ENCODE assay signal across 25 cellular contexts in the genomic region with DNA sequence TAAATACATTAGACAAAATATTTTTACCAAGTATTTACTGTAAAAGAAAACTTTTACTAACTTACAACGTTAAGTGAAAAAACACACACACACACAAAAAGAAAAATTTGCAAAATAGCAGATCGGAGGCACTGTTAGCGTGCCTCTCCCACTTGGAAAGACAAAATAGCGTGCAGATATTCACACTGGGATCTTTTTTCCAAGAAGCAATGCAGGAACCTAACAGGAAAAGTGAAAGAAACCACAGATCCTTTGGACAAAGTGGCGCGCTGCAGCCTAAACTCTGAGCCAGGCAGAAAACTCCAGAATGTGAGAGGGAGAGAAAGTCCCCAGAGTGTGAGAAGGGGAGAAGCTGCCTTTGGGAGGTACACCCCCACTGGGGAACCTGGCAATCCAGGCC.
"Had no signal": no experiment of that assay in that cellular context is flagged by ENCODE, and none has a peak within 500 bp of the region (broad histone marks: within the 10 kb centered on the region; RNA-seq: fewer than 3 reads in every experiment).

No MANE protein-coding gene starts in this region.

- H3K27ac ChIP-seq: brain microvascular endothelial cell, cardiac muscle cell, VCaP had no signal

- H3K27me3 ChIP-seq: brain microvascular endothelial cell, cardiac muscle cell had no signal

- H3K36me3 Mint-ChIP-seq: T-cell had no signal

- H3K36me3 ChIP-seq: brain microvascular endothelial cell, cardiac muscle cell had no signal

- DNase-seq: activated CD4-positive, alpha-beta memory T cell treated with anti-CD3 and anti-CD28 coated beads, Interleukin-2, amount 10 ng/mL, durations not matched to agents 7 days and 5 days; activated CD4-positive, alpha-beta T cell treated with anti-CD3 and anti-CD28 coated beads, Interleukin-2, amount 50 U/mL, for 1 hour; activated CD4-positive, CD25-positive, alpha-beta regulatory T cell; activated gamma-delta T cell; activated naive CD4-positive, alpha-beta T cell treated with anti-CD3 and anti-CD28 coated beads for 36 hours; activated T-cell treated with anti-CD3 and anti-CD28 coated beads for 4 hours; activated T-cell treated with anti-CD3 and anti-CD28 coated beads, Interleukin-2, amount 50 U/mL, for 48 hours; brain microvascular endothelial cell; Karpas-422; MM.1S; NCI-H1105 treated with DMSO at 0.1 percent for 48 hours; NCI-H1436 treated with DMSO at 0.1 percent for 48 hours; NCI-H187; NCI-H2081; NCI-H510A treated with DMSO at 0.1 percent for 48 hours; NCI-H69; NK-92 treated with Interleukin-12 subunit alpha and Interleukin-12 subunit beta, amount 100 ng/mL, for 24 hours; SHP77; T-cell; T-helper 2 cell; T1000 had no signal

- H3K4me3 ChIP-seq: cardiac muscle cell had no signal

- H3K4me1 Mint-ChIP-seq: activated CD4-positive, alpha-beta memory T cell treated with anti-CD3 and anti-CD28 coated beads, Interleukin-2, amount 10 ng/mL, durations not matched to agents 7 days and 5 days; activated T-helper 17 cell treated with anti-CD3 and anti-CD28 coated beads, Interleukin-2, amount 50 U/mL, for 72 hours; T-cell had no signal

- H3K4me3 Mint-ChIP-seq: activated CD4-positive, alpha-beta memory T cell treated with anti-CD3 and anti-CD28 coated beads, Interleukin-2, amount 10 ng/mL, durations not matched to agents 7 days and 5 days; activated naive CD4-positive, alpha-beta T cell treated with anti-CD3 and anti-CD28 coated beads for 36 hours; activated naive CD8-positive, alpha-beta T cell; activated T-helper 17 cell treated with anti-CD3 and anti-CD28 coated beads, Interleukin-2, amount 50 U/mL, for 72 hours; T-cell had no signal

- H3K9me3 Mint-ChIP-seq: activated T-helper 17 cell treated with anti-CD3 and anti-CD28 coated beads, Interleukin-2, amount 50 U/mL, for 72 hours had no signal

- H3K27ac Mint-ChIP-seq: activated CD4-positive, alpha-beta memory T cell treated with anti-CD3 and anti-CD28 coated beads, Interleukin-2, amount 10 ng/mL, durations not matched to agents 7 days and 5 days; activated naive CD4-positive, alpha-beta T cell treated with anti-CD3 and anti-CD28 coated beads for 36 hours; activated naive CD8-positive, alpha-beta T cell; activated T-helper 17 cell treated with anti-CD3 and anti-CD28 coated beads, Interleukin-2, amount 50 U/mL, for 72 hours; T-cell had no signal

- ATAC-seq: activated T-helper 17 cell treated with anti-CD3 and anti-CD28 coated beads, Interleukin-2, amount 50 U/mL, for 72 hours; T-cell had no signal
